ENCODE assay signal across 8 cellular contexts in the genomic region with DNA sequence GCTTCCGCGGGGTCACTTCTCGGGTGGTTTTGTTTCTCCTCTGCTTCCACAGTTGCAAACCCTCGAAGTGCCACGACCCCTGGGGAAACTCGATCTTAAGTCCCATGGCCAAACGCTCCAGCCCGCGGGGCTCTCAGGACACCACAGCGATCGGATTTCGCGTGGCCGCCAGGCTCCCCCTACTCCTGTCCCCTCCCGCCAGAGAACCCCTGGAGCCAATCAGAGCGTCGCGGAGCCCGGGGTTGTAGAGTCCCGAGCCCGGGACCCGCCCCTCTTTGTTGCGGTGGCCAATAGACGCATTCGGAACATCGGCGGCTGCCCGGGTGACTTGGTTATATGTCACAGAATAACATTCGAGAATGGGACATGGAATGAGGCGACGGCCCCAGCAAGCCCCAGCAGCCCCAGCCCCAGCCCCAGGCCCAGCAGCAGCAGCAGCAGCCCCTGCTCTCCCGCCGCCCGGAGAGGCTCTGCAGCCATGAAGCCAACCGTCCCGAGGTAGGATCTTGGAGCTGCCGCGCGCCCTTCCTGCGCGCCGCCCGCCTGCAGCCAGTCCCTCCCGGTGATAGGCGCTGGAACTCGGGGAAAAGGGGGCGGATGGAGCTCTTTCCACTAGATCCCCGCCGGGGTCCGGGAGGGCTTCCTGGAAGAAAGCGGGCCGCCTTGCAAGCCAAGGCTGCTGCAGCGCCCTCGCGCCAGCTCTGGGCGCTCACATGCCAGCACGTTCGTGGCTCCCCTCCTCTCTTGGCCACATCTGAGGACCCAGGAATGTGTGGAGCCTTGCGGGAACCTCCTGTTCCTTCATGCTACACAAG. TPM values are rescaled to one million over a fixed set of nuclear protein-coding genes. Genes with fewer than 3 reads are reported as not detected.
A peak's percentile ranks its signal among the peaks of the same experiment; 100 is the strongest.
DNase-seq lines count a peak whose midpoint lies in the region; ATAC-seq, FAIRE-seq and TF ChIP-seq lines count a peak whose summit lies in the region.

A gene (plus strand): TSS at position 299 of the 815 bp plus-strand sequence. CDS start 1,002 bp downstream, outside the sequence.

- TF ChIP-seq EP300 in HepG2 (IDR thresholded peaks at IDR 0.05; ENCODE audit: low read depth in 2 of 2, low read length in 2 of 2) (no peak), HepG2 (CRISPR knock-in tag; IDR thresholded peaks at IDR 0.05; ENCODE audit: borderline replicate concordance) (no peak)

- no TSS peak for BruUV-seq in A673 (replicated peaks; lab: Mats Ljungman, UMichigan)
- BruUV-seq in HepG2 (replicated peaks; lab: Mats Ljungman, UMichigan) = no TSS peak

- H3K9ac ChIP-seq in HepG2 (ENCODE audit: insufficient read depth, low read depth, low read length) = no peak within 1 kb of the TSS

- H3K79me2 ChIP-seq in HepG2 (ENCODE audit: insufficient read depth, low read length) = no peaks in the 10 kb centered on the region

- H3K36me3 ChIP-seq in A673 (ENCODE audit: insufficient read depth, low read length, poor library complexity, severe bottlenecking) (no peaks in the 10 kb centered on the region), HepG2 (replicated peaks in 1 of 2; ENCODE audit: control insufficient read depth in 1 of 2, insufficient read depth in 2 of 2, low read length in 2 of 2) (no peaks in the 10 kb centered on the region)

- no peak for TF ChIP-seq POLR2A in HepG2 (IDR thresholded peaks at IDR 0.05; ENCODE audit: insufficient read depth in 1 of 2, low read depth in 2 of 2, low read length in 2 of 2)

- TF ChIP-seq CTCF in A673 (conservative IDR thresholded peaks at IDR 0.05; ENCODE audit: low read depth, low read length) (no peak), HepG2 (CRISPR knock-in tag; IDR thresholded peaks at IDR 0.05) (no peak)

- H3K4me3 ChIP-seq in A673 (ENCODE audit: low read depth, low read length, poor library complexity, severe bottlenecking) (peak within 1 kb of the TSS; percentile 56), HepG2 (replicated peaks in 1 of 3; ENCODE audit: insufficient read depth in 1 of 3, low read depth in 2 of 3, low read length in 3 of 3) (peak within 1 kb of the TSS; percentile 49 to 55 (median 51); a peak in 4 of 6 replicates)

- in situ Hi-C loops in HepG2 (cut with HindIII; ENCODE audit: extremely low pct_ligation_motif_present, low pct_unique_long_range_greater_than_20kb) = no loop called here

- peak; percentile 87 for ATAC-seq in GM18517 (IDR thresholded peaks at IDR 0.05; ENCODE audit: unreplicated experiment)
- peak; percentile 97 for ATAC-seq in HG02981 (IDR thresholded peaks at IDR 0.05; ENCODE audit: unreplicated experiment)
- ATAC-seq in activated CD4-positive, CD25-positive, alpha-beta regulatory T cell treated with anti-CD3 and anti-CD28 coated beads, Interleukin-2, amount 50 U/mL, for 24 hours = peak; percentile 95 to 96
- ATAC-seq in HepG2 = peak; percentile 98

- H3K4me1 ChIP-seq in A673 (ENCODE audit: insufficient read depth, low read length, poor library complexity, severe bottlenecking) = peaks cover 10% of the 10 kb centered on the region
- H3K4me1 ChIP-seq in HepG2 (ENCODE audit: insufficient read depth, low read length) = peaks cover 8% of the 10 kb centered on the region; the same call in 1 of the 2 replicates

- no peak within 1 kb of the TSS for H2AFZ ChIP-seq in HepG2 (ENCODE audit: low read length)

- WGBS in HepG2 (ENCODE audit: low lambda C conversion rate) = 65% methylated on average over 17 of the region's 59 CpGs

- FAIRE-seq in HepG2 (lab: Jason Lieb, UNC) = no peak

- POLR2A ChIA-PET in A673 (lab: Charles Lee; ENCODE audit: low non-redundant PET) = interaction anchor here (0.5 kb wide), 1 partner anchor 1252 kb away, joined by 3 read pairs; no protein-coding TSS in a partner anchor
- POLR2A ChIA-PET in HepG2 (lab: Yijun Ruan, JAX) = no interaction called here

- H3K27ac ChIP-seq in A673 (ENCODE audit: low read depth, low read length, poor library complexity, severe bottlenecking) = no peak within 1 kb of the TSS
- no peak within 1 kb of the TSS for H3K27ac ChIP-seq in HepG2 (ENCODE audit: extremely low read length, insufficient read depth, low read length)

- H3K27me3 ChIP-seq in A673 (replicated peaks; ENCODE audit: insufficient read depth, low read depth, low read length, poor library complexity) (peaks cover 9% of the 10 kb centered on the region), HepG2 (ENCODE audit: control insufficient read depth in 1 of 2, insufficient read depth in 2 of 2, low read length in 2 of 2) (no peaks in the 10 kb centered on the region)

- DNase-seq in A673 (ENCODE audit: low spot score) (peak; percentile 93), NCI-H2107 (lab: John Stamatoyannopoulos, UW) (peak; percentile 87), dedifferentiated amniotic fluid mesenchymal stem cell (ENCODE audit: extremely low spot score) (peak; percentile 77), HepG2 (ENCODE audit: low spot score) (peak; percentile 57)
- peak; percentile 54 to 55 for DNase-seq in stimulated activated CD4-positive, alpha-beta T cell treated with anti-CD3 and anti-CD28 coated beads, Interleukin-2, amount 100 ng/mL, for 48 hours

- no peak for TF ChIP-seq RAD21 in HepG2 (CRISPR knock-in tag; IDR thresholded peaks at IDR 0.05)

- CTCF ChIA-PET in A673 (lab: Charles Lee) (interaction anchor here (0.6 kb wide), 1 partner anchor 19 kb away, joined by 3 read pairs; no protein-coding TSS in a partner anchor), HepG2 (lab: Yijun Ruan, JAX; ENCODE audit: low intra/inter-chr PET ratio, low total read pairs) (no interaction called here)

- peak within 1 kb of the TSS; percentile 65 for H3K4me2 ChIP-seq in HepG2 (ENCODE audit: low read depth, low read length)

- intact Hi-C loops in A673 (cut with micrococcal nuclease; ENCODE audit: unreplicated experiment) (no loop called here), HepG2 (cut with micrococcal nuclease; ENCODE audit: unreplicated experiment) (no loop called here)

- H3K9me3 ChIP-seq in A673 (ENCODE audit: low read depth, low read length, poor library complexity, severe bottlenecking) (no peaks in the 10 kb centered on the region), HepG2 (ENCODE audit: low read length) (no peaks in the 10 kb centered on the region)

- H4K20me1 ChIP-seq in HepG2 (ENCODE audit: insufficient read depth, low read length) = no peaks in the 10 kb centered on the region

TF ChIP-seq in HepG2, 621 proteins besides CTCF, POLR2A, EP300 and RAD21 (continues in another document):
- TF ChIP-seq MIXL1 (CRISPR knock-in tag; IDR thresholded peaks at IDR 0.05) (no peak), SP2 (CRISPR knock-in tag; IDR thresholded peaks at IDR 0.05) (peak; percentile 56), CREB1 (IDR thresholded peaks at IDR 0.05) (no peak), CREB1 (CRISPR knock-in tag; IDR thresholded peaks at IDR 0.05) (no peak), RXRB (CRISPR knock-in tag; IDR thresholded peaks at IDR 0.05; ENCODE audit: borderline replicate concordance) (no peak), GABPB1 (CRISPR knock-in tag; IDR thresholded peaks at IDR 0.05) (0 out of 2 replicates have a peak, but pooled peaks have one; percentile 19)
- TF ChIP-seq, protein P1, sequence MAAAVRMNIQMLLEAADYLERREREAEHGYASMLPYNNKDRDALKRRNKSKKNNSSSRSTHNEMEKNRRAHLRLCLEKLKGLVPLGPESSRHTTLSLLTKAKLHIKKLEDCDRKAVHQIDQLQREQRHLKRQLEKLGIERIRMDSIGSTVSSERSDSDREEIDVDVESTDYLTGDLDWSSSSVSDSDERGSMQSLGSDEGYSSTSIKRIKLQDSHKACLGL (CRISPR knock-in tag; IDR thresholded peaks at IDR 0.05) = no peak

RNA-seq across cellular contexts. Expression of the gene that starts here (rescaled TPM):
- total RNA-seq in A673 (2021) = 2.7 and 4.3 TPM in 2 replicates
- 0.74 and 1.00 TPM in 2 replicates for total RNA-seq in HepG2 (2016; rRNA removed; fragmentation: Illumina TruSeq; extraction: Trizol)
- 0.44 and 0.61 TPM in 2 replicates for total RNA-seq in HepG2 (2016; cell fraction: cytosol; rRNA removed; fragmentation: Illumina TruSeq; extraction: Trizol; ENCODE audit: low read depth)
- total RNA-seq in HepG2 (2016; cell fraction: insoluble cytoplasmic fraction; rRNA removed; fragmentation: Illumina TruSeq; extraction: Trizol) = 0.59 and 1.1 TPM in 2 replicates
- 0.65 and 0.76 TPM in 2 replicates for total RNA-seq in HepG2 (2016; cell fraction: membrane; rRNA removed; fragmentation: Illumina TruSeq; extraction: Trizol)
- 1.6 and 2.0 TPM in 2 replicates for total RNA-seq in HepG2 (2016; cell fraction: nucleus; rRNA removed; fragmentation: Illumina TruSeq; extraction: Trizol)
- polyA plus RNA-seq in HepG2 (2011; rRNA removed) = 0.44 and 0.60 TPM in 2 replicates
- 0.21 and 0.33 TPM in 2 replicates for polyA plus RNA-seq in HepG2 (2011; cell fraction: cytosol; rRNA removed)
- 1.6 and 1.8 TPM in 2 replicates for polyA plus RNA-seq in HepG2 (2011; cell fraction: nucleus; rRNA removed)
- 0.51 and 0.68 TPM in 2 replicates for polyA plus RNA-seq in HepG2 (2012)
- polyA plus RNA-seq in HepG2 (2016; cell fraction: cytosol; fragmentation: Illumina TruSeq; extraction: Trizol; ENCODE audit: low read depth) = 0.14 and 0.27 TPM in 2 replicates
- polyA plus RNA-seq in HepG2 (2016; cell fraction: insoluble cytoplasmic fraction; fragmentation: Illumina TruSeq; extraction: Trizol; ENCODE audit: low read depth) = 1.1 and 1.3 TPM in 2 replicates
- 0.55 and 0.78 TPM in 2 replicates for polyA plus RNA-seq in HepG2 (2016; cell fraction: membrane; fragmentation: Illumina TruSeq; extraction: Trizol; ENCODE audit: low read depth)
- polyA plus RNA-seq in HepG2 (2016; cell fraction: nucleus; fragmentation: Illumina TruSeq; extraction: Trizol; ENCODE audit: insufficient read depth, low read depth) = 2.2 and 2.6 TPM in 2 replicates
- polyA minus RNA-seq in HepG2 (2011; rRNA and poly(A)+ RNA removed; ENCODE audit: low replicate concordance) = 3.1 and 3.3 TPM in 2 replicates
- 0.40 and 0.62 TPM in 2 replicates for polyA minus RNA-seq in HepG2 (2011; cell fraction: cytosol; rRNA and poly(A)+ RNA removed)
- polyA minus RNA-seq in HepG2 (2011; cell fraction: nucleus; rRNA and poly(A)+ RNA removed) = 3.0 and 3.5 TPM in 2 replicates
